ENCODE assay signal across 8 cellular contexts in the genomic region with DNA sequence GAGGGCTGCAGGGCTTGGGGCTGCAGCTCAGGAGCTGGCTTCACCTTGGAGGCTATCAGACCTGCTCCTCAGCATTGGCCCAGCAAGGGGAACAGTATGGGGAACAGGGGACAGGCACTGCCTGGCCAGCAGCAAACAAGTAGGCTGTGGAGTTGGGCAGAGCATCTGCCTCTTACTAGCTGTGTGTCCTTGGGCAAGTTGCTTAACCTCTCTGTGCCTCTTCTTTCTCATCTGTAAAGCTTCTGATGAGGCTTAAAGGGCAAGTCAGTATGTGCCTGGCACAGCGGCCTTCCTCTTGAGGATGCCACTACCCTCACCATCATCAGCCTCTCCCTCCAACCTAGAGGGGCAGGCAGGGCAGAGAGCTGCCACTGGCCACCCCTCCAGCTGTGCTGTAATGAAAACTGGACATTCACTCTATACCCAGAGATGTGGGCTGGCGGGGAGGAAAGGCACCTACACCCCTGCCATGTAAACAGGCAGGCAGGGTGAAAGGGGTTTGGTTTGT.
DNase-seq lines count a peak whose midpoint lies in the region; TF ChIP-seq lines count a peak whose summit lies in the region.

No MANE protein-coding gene starts in this region.

- TF ChIP-seq CTCF in GM12864 (IDR thresholded peaks at IDR 0.05; ENCODE audit: low read depth, low read length, missing control alignments) (no peak), fibroblast of mammary gland (conservative IDR thresholded peaks at IDR 0.05; ENCODE audit: control insufficient read depth, insufficient read depth, low read depth, low read length) (no peak), retinal pigment epithelial cell (conservative IDR thresholded peaks at IDR 0.05; ENCODE audit: low read depth, low read length) (no peak)

- in situ Hi-C loops in ACHN (cut with HindIII; ENCODE audit: low pct_ligation_motif_present, low pct_unique_long_range_greater_than_20kb, low sequenced_read_pairs), result no loop called here

- H3K4me3 ChIP-seq in GM12864 (ENCODE audit: low read depth, low read length) (peak overlapping the region; percentile 46), fibroblast of mammary gland (ENCODE audit: control insufficient read depth, low read depth, low read length) (peak overlapping the region; percentile 44), retinal pigment epithelial cell (ENCODE audit: low read length) (peak overlapping the region; percentile 41)

- DNase-seq in GM12864 (ENCODE audit: low read depth) (no peak), RPMI8226 (peak; percentile 57), fibroblast of mammary gland (ENCODE audit: low read depth) (no peak), retinal pigment epithelial cell (ENCODE audit: low read depth) (no peak), NCI-H82 (lab: John Stamatoyannopoulos, UW) (no peak), ACHN (no peak), GDM1 (lab: John Stamatoyannopoulos, UW) (no peak)
- DNase-seq in activated CD4-positive, CD25-positive, alpha-beta regulatory T cell (lab: John Stamatoyannopoulos, UW), result no peak
